In the genomic region with DNA sequence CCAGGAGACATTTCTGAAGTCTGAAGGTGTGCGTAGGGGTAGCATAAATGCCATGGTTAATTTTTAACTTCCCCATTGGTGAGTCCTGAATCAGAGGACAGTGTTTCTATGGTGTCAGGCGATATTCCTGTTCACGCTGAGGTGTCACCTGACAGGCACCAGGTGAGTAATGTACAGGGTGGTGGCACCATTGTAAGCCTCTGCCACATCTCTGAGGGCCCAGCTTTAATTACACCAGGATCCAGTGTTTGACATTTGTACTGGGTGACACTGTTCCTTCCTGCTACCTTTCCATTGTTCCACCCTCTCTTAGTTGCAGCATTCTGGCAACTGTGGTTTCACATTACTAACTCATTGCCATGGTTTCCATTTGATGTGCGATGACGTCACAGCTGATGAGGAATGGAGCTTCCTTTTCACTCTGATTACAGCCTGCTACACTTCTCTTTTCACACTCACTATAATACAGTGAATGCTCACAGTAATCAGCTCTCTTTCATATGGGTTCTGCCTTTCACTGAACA, we compare ENCODE assay signal across 8 cellular contexts. TPM values are rescaled to one million over a fixed set of nuclear protein-coding genes. Genes with fewer than 3 reads are reported as not detected.
DNase-seq lines count a peak whose midpoint lies in the region; FAIRE-seq and TF ChIP-seq lines count a peak whose summit lies in the region.

No MANE protein-coding gene starts in this region.

- in situ Hi-C loops in GM13977 (cut with MboI; ENCODE audit: low pct_unique_long_range_greater_than_20kb, low sequenced_read_pairs, unreplicated experiment), result no loop called here

- no peaks in the 10 kb centered on the region for H3K36me3 ChIP-seq in H1 (ENCODE audit: control insufficient read depth in 2 of 4, insufficient read depth in 4 of 4, low read length in 3 of 4)

- H2BK20ac ChIP-seq in H1 (ENCODE audit: low read length), result no peak overlapping the region

- no peak overlapping the region for H3K9ac ChIP-seq in H1 (replicated peaks in 1 of 4; ENCODE audit: extremely low read depth in 1 of 4, low read depth in 3 of 4, low read length in 3 of 4)

- no peaks in the 10 kb centered on the region for H3K9me3 ChIP-seq in H1 (ENCODE audit: insufficient read depth in 2 of 2, low read depth in 1 of 2, low read length in 1 of 2)

- H3K27me3 ChIP-seq in H1 (replicated peaks in 1 of 4; ENCODE audit: control insufficient read depth in 3 of 4, extremely low read depth in 1 of 4, insufficient read depth in 3 of 4, low read length in 3 of 4), result no peaks in the 10 kb centered on the region

- H3K14ac ChIP-seq in H1 (ENCODE audit: insufficient read length), result no peak overlapping the region

- no peak overlapping the region for H2BK5ac ChIP-seq in H1 (ENCODE audit: low read depth, low read length)

- no peak overlapping the region for H2AK5ac ChIP-seq in H1 (ENCODE audit: low read depth, low read length)

- no peak overlapping the region for H2BK120ac ChIP-seq in H1 (replicated peaks; ENCODE audit: low read depth, low read length)

- H2BK12ac ChIP-seq in H1 (ENCODE audit: low read depth, low read length), result no peak overlapping the region

- TF ChIP-seq CTCF in H1 (IDR thresholded peaks at IDR 0.05; ENCODE audit: control extremely low read depth in 1 of 3, insufficient read depth in 1 of 3, low read depth in 1 of 3, low read length in 3 of 3) (no peak), GM13977 (IDR thresholded peaks at IDR 0.05; ENCODE audit: extremely low read depth, insufficient read depth, missing control alignments) (no peak)

- no peaks in the 10 kb centered on the region for H3K4me1 ChIP-seq in H1 (replicated peaks in 1 of 4; ENCODE audit: control insufficient read depth in 3 of 4, insufficient read depth in 4 of 4, low read length in 3 of 4)

- H3K56ac ChIP-seq in H1 (replicated peaks; ENCODE audit: insufficient read length, low read depth, low read length), result no peak overlapping the region

- FAIRE-seq in H1 (lab: Jason Lieb, UNC), result no peak

- H2BK15ac ChIP-seq in H1 (ENCODE audit: low read length), result no peak overlapping the region

- H3K79me1 ChIP-seq in H1 (ENCODE audit: low read depth, low read length), result no peaks in the 10 kb centered on the region

- peak; percentile 8 to 63 (median 60) for DNase-seq in NCI-H1417 (lab: John Stamatoyannopoulos, UW)
- DNase-seq in NCI-H1417 treated with DMSO at 0.1 percent for 48 hours (lab: John Stamatoyannopoulos, UW), result no peak
- DNase-seq in NCI-H69 (lab: John Stamatoyannopoulos, UW), result peak; percentile 88
- no peak for DNase-seq in H1 (ENCODE audit: low read depth in 1 of 2, low spot score in 2 of 2)
- DNase-seq in stimulated activated CD4-positive, alpha-beta T cell treated with anti-CD3 and anti-CD28 coated beads, Interleukin-4, amount 100 ng/mL, for 48 hours (ENCODE audit: low read depth in 2 of 2), result peak; percentile 2 to 13
- no peak for DNase-seq in GF-D8 (lab: John Stamatoyannopoulos, UW)
- no peak for DNase-seq in central memory CD4-positive, alpha-beta T cell
- no peak for DNase-seq in GM13977 (ENCODE audit: low spot score)

- H4K5ac ChIP-seq in H1 (ENCODE audit: insufficient read length, low read depth, low read length), result no peak overlapping the region

- no peaks in the 10 kb centered on the region for H3K23me2 ChIP-seq in H1 (ENCODE audit: low read depth, low read length)

- no peaks in the 10 kb centered on the region for H3K79me2 ChIP-seq in H1 (ENCODE audit: control insufficient read depth in 1 of 2, insufficient read depth in 2 of 2, low read length in 2 of 2)

- 0 out of 2 replicates have a peak overlapping the region, but pooled peaks have one; percentile 10 for H2AFZ ChIP-seq in H1 (ENCODE audit: low read length)

- H4K91ac ChIP-seq in H1 (replicated peaks; ENCODE audit: insufficient read length, low read length), result no peak overlapping the region

- TF ChIP-seq RAD21 in H1 (IDR thresholded peaks at IDR 0.05 in 1 of 2, conservative IDR thresholded peaks at IDR 0.05 in 1 of 2; ENCODE audit: low read depth in 2 of 2, low read length in 2 of 2), result no peak

- TF ChIP-seq POLR2A in H1 (IDR thresholded peaks at IDR 0.05; ENCODE audit: control extremely low read depth in 1 of 2, low read depth in 2 of 2, low read length in 2 of 2), result no peak

- H3K18ac ChIP-seq in H1 (ENCODE audit: extremely low read depth, low read length), result no peak overlapping the region

- no peak overlapping the region for H4K8ac ChIP-seq in H1 (ENCODE audit: extremely low read depth, insufficient read depth, low read length)

- H3K4ac ChIP-seq in H1 (replicated peaks; ENCODE audit: insufficient read length, low read depth, low read length), result no peak overlapping the region

- 93% methylated on average over 5 of the region's 5 CpGs; no CpG with 5 or more reads in 1 of the 2 experiments for WGBS in H1 (ENCODE audit: extremely low coverage in 1 of 2, insufficient coverage in 1 of 2, insufficient read length in 1 of 2, insufficient replicate concordance in 2 of 2, low coverage in 1 of 2, low lambda C conversion rate in 2 of 2, missing lambda C conversion rate in 1 of 2), 2 experiments

- H4K20me1 ChIP-seq in H1 (replicated peaks in 1 of 2; ENCODE audit: control insufficient read depth in 1 of 2, insufficient read depth in 2 of 2, low read length in 2 of 2), result no peaks in the 10 kb centered on the region

- CTCF ChIA-PET in H1 (lab: Charles Lee; ENCODE audit: partially characterized antibody), result interaction anchor here (0.5 to 1.9 kb wide), 5 partner anchors 10 to 206 kb away, joined by 3 to 4 read pairs (median 3); no protein-coding TSS in a partner anchor

- H3K4me2 ChIP-seq in H1 (ENCODE audit: insufficient read depth in 1 of 2, low read depth in 2 of 2, low read length in 2 of 2), result no peak overlapping the region

- no peak overlapping the region for H3K23ac ChIP-seq in H1 (ENCODE audit: insufficient read length)

- H3K4me3 ChIP-seq in H1 (ENCODE audit: extremely low read depth in 1 of 4, insufficient read depth in 2 of 4, low read depth in 3 of 4, low read length in 4 of 4), result no peak overlapping the region

- no peak overlapping the region for H3K27ac ChIP-seq in H1 (ENCODE audit: low read depth, low read length)

- POLR2A ChIA-PET in H1 (lab: Charles Lee; ENCODE audit: partially characterized antibody), result interaction anchor here (0.7 kb wide), 1 partner anchor 583 kb away, joined by 3 read pairs; no protein-coding TSS in a partner anchor

- TF ChIP-seq EP300 in H1 (IDR thresholded peaks at IDR 0.05; ENCODE audit: borderline replicate concordance in 1 of 2, low read depth in 2 of 2, low read length in 2 of 2), result no peak

TF ChIP-seq in H1, 55 proteins besides CTCF, POLR2A, EP300 and RAD21:
- TF ChIP-seq CEBPB (IDR thresholded peaks at IDR 0.05; ENCODE audit: low read depth, low read length), result 0 out of 2 replicates have a peak, but pooled peaks have one; percentile 52
- TF ChIP-seq, protein P1, sequence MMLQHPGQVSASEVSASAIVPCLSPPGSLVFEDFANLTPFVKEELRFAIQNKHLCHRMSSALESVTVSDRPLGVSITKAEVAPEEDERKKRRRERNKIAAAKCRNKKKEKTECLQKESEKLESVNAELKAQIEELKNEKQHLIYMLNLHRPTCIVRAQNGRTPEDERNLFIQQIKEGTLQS (IDR thresholded peaks at IDR 0.05; ENCODE audit: insufficient read depth, low read depth, low read length), result peak; percentile 14; the same call in 1 of the 2 replicates
- TF ChIP-seq, protein P2, sequence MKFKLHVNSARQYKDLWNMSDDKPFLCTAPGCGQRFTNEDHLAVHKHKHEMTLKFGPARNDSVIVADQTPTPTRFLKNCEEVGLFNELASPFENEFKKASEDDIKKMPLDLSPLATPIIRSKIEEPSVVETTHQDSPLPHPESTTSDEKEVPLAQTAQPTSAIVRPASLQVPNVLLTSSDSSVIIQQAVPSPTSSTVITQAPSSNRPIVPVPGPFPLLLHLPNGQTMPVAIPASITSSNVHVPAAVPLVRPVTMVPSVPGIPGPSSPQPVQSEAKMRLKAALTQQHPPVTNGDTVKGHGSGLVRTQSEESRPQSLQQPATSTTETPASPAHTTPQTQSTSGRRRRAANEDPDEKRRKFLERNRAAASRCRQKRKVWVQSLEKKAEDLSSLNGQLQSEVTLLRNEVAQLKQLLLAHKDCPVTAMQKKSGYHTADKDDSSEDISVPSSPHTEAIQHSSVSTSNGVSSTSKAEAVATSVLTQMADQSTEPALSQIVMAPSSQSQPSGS (IDR thresholded peaks at IDR 0.05; ENCODE audit: low read length), result no peak
TF ChIP-seq in H1: peak in this region for 2.

RNA-seq across cellular contexts. Expression of a gene that starts 40.6 kb away (rescaled TPM):
- total RNA-seq in H1 (2021; fragmentation: NEBNext Ultra II Directional; extraction: Animal tissue kit (Norgen Biotek cat#: 25700)), result 20.5 and 21.2 TPM in 2 replicates
- polyA plus RNA-seq in H1 (2011; rRNA removed), result 5.5 and 8.9 TPM in 2 replicates
- 8.5 TPM for polyA plus RNA-seq in H1 (2011; cell fraction: cytosol; rRNA removed)
- 13.6 TPM for polyA plus RNA-seq in H1 (2011; cell fraction: nucleus; rRNA removed)
- polyA plus RNA-seq in H1 (2012, experiment 1 of 2), result 9.8 to 16.8 TPM (median 11.8 TPM) in 4 replicates
- 1.7 TPM for polyA plus RNA-seq in H1 (2012, experiment 2 of 2)
- polyA plus RNA-seq in H1 (2013, experiment 1 of 2), result 8.9 TPM
- 10.0 TPM for polyA plus RNA-seq in H1 (2013, experiment 2 of 2)
- 6.2 and 7.3 TPM in 2 replicates for polyA minus RNA-seq in H1 (2011; rRNA and poly(A)+ RNA removed)
- 7.6 TPM for polyA minus RNA-seq in H1 (2011; cell fraction: cytosol; rRNA and poly(A)+ RNA removed)
- 25.5 TPM for polyA minus RNA-seq in H1 (2011; cell fraction: nucleus; rRNA and poly(A)+ RNA removed)

Comparison
In these comparisons a context has a peak if more than half of its experiments do, and no peak if none do; other contexts are left out.
1. DNase-seq: peak in NCI-H1417 (3 of 3), NCI-H69 (single experiment) and stimulated activated CD4-positive, alpha-beta T cell treated with anti-CD3 and anti-CD28 coated beads, Interleukin-4, amount 100 ng/mL, for 48 hours (2 of 2); none in NCI-H1417 treated with DMSO at 0.1 percent for 48 hours (single experiment), H1 (0 of 2), GF-D8 (single experiment), central memory CD4-positive, alpha-beta T cell (single experiment) and GM13977 (single experiment).